8 cellular contexts compared by ENCODE assay signal in the genomic region with DNA sequence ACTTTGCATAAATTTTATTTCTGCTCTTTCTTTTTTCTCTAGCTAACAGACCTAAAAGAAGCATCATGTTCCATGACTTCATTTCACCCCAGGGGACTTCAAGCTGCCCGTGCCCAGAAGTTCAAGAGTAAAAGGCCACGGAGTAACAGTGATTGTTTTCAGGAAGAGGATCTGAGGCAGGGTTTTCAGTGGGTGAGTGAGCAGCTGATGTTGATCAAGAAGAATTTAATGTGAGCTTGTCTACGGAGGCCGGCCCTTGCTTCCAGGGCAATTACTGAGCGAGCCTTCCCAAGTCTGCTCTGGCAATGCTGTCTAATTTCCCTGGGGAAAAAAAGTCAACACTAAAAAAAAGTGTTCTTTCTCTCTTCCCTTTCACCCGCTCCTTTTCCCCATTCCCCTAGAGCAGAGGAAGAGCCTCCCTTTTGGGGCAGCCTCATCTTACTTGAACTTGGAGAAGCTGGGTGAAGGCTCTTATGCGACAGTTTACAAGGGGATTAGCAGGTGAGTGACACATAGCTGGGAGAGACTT. TPM values are rescaled to one million over a fixed set of nuclear protein-coding genes. Genes with fewer than 3 reads are reported as not detected.
A peak's percentile ranks its signal among the peaks of the same experiment; 100 is the strongest.
DNase-seq lines count a peak whose midpoint lies in the region; ATAC-seq and TF ChIP-seq lines count a peak whose summit lies in the region.

No MANE protein-coding gene starts in this region.

- peaks cover 0 to 4% of the 10 kb centered on the region in 2 donors for H3K27me3 ChIP-seq in body of pancreas

- H3K9me3 ChIP-seq in body of pancreas: no peaks in the 10 kb centered on the region

- no peaks in the 10 kb centered on the region for H3K4me1 ChIP-seq in body of pancreas
- H3K4me1 ChIP-seq in urinary bladder (ENCODE audit: insufficient read depth): no peaks in the 10 kb centered on the region

- no peak for ATAC-seq in body of pancreas

- TF ChIP-seq CTCF in body of pancreas (IDR thresholded peaks at IDR 0.05): no peak

- H3K27ac ChIP-seq in body of pancreas: no peak overlapping the region
- peak overlapping the region; percentile 42 for H3K27ac ChIP-seq in urinary bladder (ENCODE audit: low read depth)

- H3K36me3 ChIP-seq in body of pancreas (replicated peaks in 1 of 2; ENCODE audit: insufficient read depth in 1 of 2, low read depth in 2 of 2) (no peaks in the 10 kb centered on the region), urinary bladder (ENCODE audit: insufficient read depth) (no peaks in the 10 kb centered on the region)

- WGBS in body of pancreas, 2 donors: 47 to 50% methylated on average over 7 of the region's 7 CpGs
- 37% methylated on average over 7 of the region's 7 CpGs for WGBS in urinary bladder

- intact Hi-C loops in body of pancreas (cut with DNase I): no loop called here

- peak in 2 of 3 experiments; percentile 0 to 25 for DNase-seq in NCI-H1417 (lab: John Stamatoyannopoulos, UW)
- DNase-seq in NCI-H1417 treated with DMSO at 0.1 percent for 48 hours (lab: John Stamatoyannopoulos, UW): no peak
- DNase-seq in body of pancreas: peak in 3 of 4 donors; percentile 11 to 20 (median 16)
- peak; percentile 30 for DNase-seq in kidney glomerular epithelial cell (lab: John Stamatoyannopoulos, UW)
- DNase-seq in HK-2 (ENCODE audit: unreplicated experiment): no peak
- DNase-seq in anterior cingulate cortex (lab: John Stamatoyannopoulos, UW): no peak
- DNase-seq in stimulated activated CD4-positive, alpha-beta T cell treated with anti-CD3 and anti-CD28 coated beads, Interleukin-12 subunit alpha, Interleukin-12 subunit beta, amount 100 ng/mL, for 4 hours: no peak

- no peak for TF ChIP-seq POLR2A in body of pancreas (IDR thresholded peaks at IDR 0.05)

- no peak overlapping the region for H3K4me3 ChIP-seq in body of pancreas
- H3K4me3 ChIP-seq in urinary bladder (ENCODE audit: low read depth, low read length): no peak overlapping the region

RNA-seq across cellular contexts. Expression of a gene that starts 1.2 kb away (rescaled TPM):
- total RNA-seq in body of pancreas: under 1 TPM in 1 of 2 donors, not detected in 1; 0.52 TPM
- 3.7 TPM for total RNA-seq in urinary bladder
- 1.6 TPM for polyA plus RNA-seq in urinary bladder

RNA-seq across cellular contexts. Expression of a gene that starts 26.8 kb away (rescaled TPM):
- total RNA-seq in body of pancreas: 10 to 100 TPM in 1 of 2 donors, 1 to 10 TPM in 1; 9.9 to 12.2 TPM
- total RNA-seq in urinary bladder: 28.2 TPM
- polyA plus RNA-seq in urinary bladder: 11.0 TPM

Comparison
In these comparisons a context has a peak if more than half of its experiments do, and no peak if none do; other contexts are left out.
1. DNase-seq: peak in NCI-H1417 (2 of 3), body of pancreas (3 of 4) and kidney glomerular epithelial cell (single experiment); none in NCI-H1417 treated with DMSO at 0.1 percent for 48 hours (single experiment), HK-2 (single experiment), anterior cingulate cortex (0 of 58) and stimulated activated CD4-positive, alpha-beta T cell treated with anti-CD3 and anti-CD28 coated beads, Interleukin-12 subunit alpha, Interleukin-12 subunit beta, amount 100 ng/mL, for 4 hours (single experiment).